In genomic region chr4:2432991-2433530, GRCh38 we compare ENCODE assay signal across 13 cellular contexts. TPM values are rescaled to one million over a fixed set of nuclear protein-coding genes. Genes with fewer than 3 reads are reported as not detected.
DNase-seq lines count a peak whose midpoint lies in the region; ATAC-seq, FAIRE-seq and TF ChIP-seq lines count a peak whose summit lies in the region.
"Had no signal": no experiment of that assay in that cellular context is flagged by ENCODE, and none has a peak within 500 bp of the region (broad histone marks: within the 10 kb centered on the region; RNA-seq: fewer than 3 reads in every experiment).

No MANE protein-coding gene starts in this region.

- peak; percentile 53 for DNase-seq in H54 (ENCODE audit: insufficient read length, low spot score)
- peak; percentile 30 for DNase-seq in amniotic epithelial cell (ENCODE audit: low read depth)
- DNase-seq in left ventricle myocardium superior, result no peak
- peak; percentile 72 for DNase-seq in renal cortical epithelial cell (ENCODE audit: low read depth)
- DNase-seq in NCI-H345 (lab: John Stamatoyannopoulos, UW), result no peak
- DNase-seq in GM19239 (ENCODE audit: insufficient read length, low spot score), result no peak
- DNase-seq in NCI-H2107 treated with DMSO at 0.1 percent for 48 hours (lab: John Stamatoyannopoulos, UW; ENCODE audit: unreplicated experiment), result no peak
- DNase-seq: activated T-cell treated with anti-CD3 and anti-CD28 coated beads, Interleukin-2, amount 50 U/mL, for 1 hour; NCI-H2107 had no signal

- intact Hi-C loops in left ventricle myocardium superior (cut with micrococcal nuclease), result no loop called here

- ATAC-seq in left ventricle myocardium superior, result peak; percentile 28
- ATAC-seq in GM21423 (IDR thresholded peaks at IDR 0.05; ENCODE audit: unreplicated experiment), result no peak
- ATAC-seq: WTC11 had no signal

- TF ChIP-seq POLR2A in H54 (IDR thresholded peaks at IDR 0.05; ENCODE audit: low read depth, low read length), result 0 out of 2 replicates have a peak, but pooled peaks have one; percentile 18

- no peak for FAIRE-seq in H54 (lab: Jason Lieb, UNC)
- no peak for FAIRE-seq in GM19239 (lab: Jason Lieb, UNC)
- FAIRE-seq: bronchial epithelial cell, D721Med had no signal

RNA-seq across cellular contexts. Expression of gene CFAP99, which starts 14.3 kb away (rescaled TPM):
- total RNA-seq in left ventricle myocardium superior (not detected), renal cortical epithelial cell (0.30 TPM in 1 of 2 replicates, not detected in the other)
- total RNA-seq: bronchial epithelial cell, WTC11 had no signal

RNA-seq across cellular contexts. Expression of gene ZFYVE28, which starts 14.6 kb away (rescaled TPM):
- total RNA-seq in left ventricle myocardium superior, result 5.6 TPM
- total RNA-seq in renal cortical epithelial cell, result 3.0 and 9.2 TPM in 2 replicates

RNA-seq across cellular contexts. Expression of gene RNF4, which starts 35.8 kb away (rescaled TPM):
- total RNA-seq in left ventricle myocardium superior, result 26.1 TPM
- 74.7 and 139 TPM in 2 replicates for total RNA-seq in renal cortical epithelial cell

Comparison
In these comparisons a context has a peak if more than half of its experiments do, and no peak if none do; other contexts are left out.
1. DNase-seq: peak in H54 (single experiment), amniotic epithelial cell (single experiment) and renal cortical epithelial cell (single experiment); none in left ventricle myocardium superior (single experiment), NCI-H345 (single experiment), GM19239 (single experiment) and NCI-H2107 treated with DMSO at 0.1 percent for 48 hours (single experiment).